ENCODE assay signal across 9 cellular contexts in the genomic region with DNA sequence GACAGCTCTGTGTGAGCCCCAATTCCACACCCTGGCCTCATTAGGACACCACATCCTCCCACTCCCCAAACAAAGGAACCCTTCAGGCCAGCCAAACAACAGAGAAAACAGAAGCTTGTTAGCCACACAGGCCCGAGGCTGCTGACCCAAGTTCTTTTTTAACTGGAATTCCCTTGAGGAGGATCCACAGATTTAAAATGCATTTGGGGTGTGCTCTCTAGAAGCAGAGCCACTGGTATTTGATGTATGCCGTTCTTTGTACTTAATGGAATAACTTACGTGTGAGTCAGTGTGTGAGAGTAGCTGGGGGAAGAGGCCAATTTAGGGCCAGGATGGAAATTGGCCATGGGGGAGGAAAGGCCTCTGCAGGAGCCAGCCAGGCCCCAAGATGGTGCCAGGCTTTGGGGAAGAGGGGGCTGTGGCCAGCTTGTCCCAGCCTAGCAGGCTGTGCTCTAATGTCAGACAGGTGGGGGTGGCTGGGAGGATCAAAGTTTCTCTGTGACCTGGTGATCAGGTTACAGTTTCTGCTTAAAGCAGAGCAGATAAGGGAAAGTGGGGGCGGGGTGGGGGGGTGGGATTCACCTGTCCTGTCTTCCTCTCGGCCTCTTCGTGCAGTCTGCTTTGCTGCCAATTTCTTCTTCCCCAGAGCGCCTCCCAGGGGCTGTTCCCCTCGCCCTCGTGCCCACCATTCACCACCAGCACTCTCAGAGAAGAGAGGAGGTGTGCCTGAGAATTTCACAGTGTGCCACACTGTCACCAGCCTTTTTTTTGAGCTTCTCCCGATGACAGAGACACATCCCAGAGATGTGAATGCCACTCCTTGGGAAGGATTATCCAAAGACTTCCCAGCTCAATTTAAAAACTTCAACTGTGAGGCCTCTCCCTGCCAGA. TPM values are rescaled to one million over a fixed set of nuclear protein-coding genes. Genes with fewer than 3 reads are reported as not detected.
DNase-seq lines count a peak whose midpoint lies in the region; ATAC-seq and TF ChIP-seq lines count a peak whose summit lies in the region.
"Had no signal": no experiment of that assay in that cellular context is flagged by ENCODE, and none has a peak within 500 bp of the region (broad histone marks: within the 10 kb centered on the region; RNA-seq: fewer than 3 reads in every experiment).

No MANE protein-coding gene starts in this region.

- intact Hi-C loops in ascending aorta (cut with DNase I) = no loop called here
- intact Hi-C loops in gastrocnemius medialis (cut with DNase I; ENCODE audit: low total_unique reads) = loop anchor here (2.0 kb wide), 2 partner anchors 51 to 111 kb away; partner anchors contain the start of genes DRC3 and TOM1L2

- peak; percentile 28 for DNase-seq in NCI-H82 (lab: John Stamatoyannopoulos, UW)
- no peak for DNase-seq in NCI-H82 treated with DMSO at 0.1 percent for 48 hours (lab: John Stamatoyannopoulos, UW; ENCODE audit: unreplicated experiment)
- DNase-seq in ascending aorta (ENCODE audit: low spot score in 2 of 2) = no peak
- peak in 28 of 51 donors; percentile 18 to 81 (median 57) for DNase-seq in hypothalamus (lab: John Stamatoyannopoulos, UW)
- peak in 1 of 2 donors; percentile 42 for DNase-seq in gastrocnemius medialis
- DNase-seq in activated CD4-positive, alpha-beta T cell treated with anti-CD3 and anti-CD28 coated beads, Interleukin-2, amount 50 U/mL, for 48 hours = no peak
- no peak for DNase-seq in germinal center (ENCODE audit: low spot score)
- DNase-seq: DND-41 had no signal

- H3K4me1 ChIP-seq in ascending aorta (peaks cover 3 to 16% of the 10 kb centered on the region in 2 donors), gastrocnemius medialis (peaks cover 52 to 54% of the 10 kb centered on the region in 2 donors)

- H3K4me3 ChIP-seq in ascending aorta (no peak overlapping the region), gastrocnemius medialis (no peak overlapping the region)

- in situ Hi-C loops in gastrocnemius medialis (cut with MboI; ENCODE audit: low sequenced_read_pairs in 4 of 4) = loop anchor here in 1 of 4 donors (10.0 kb wide), 1 partner anchor 63 kb away; no protein-coding TSS in a partner anchor

- TF ChIP-seq POLR2A in gastrocnemius medialis (IDR thresholded peaks at IDR 0.05) = no peak

- no peaks in the 10 kb centered on the region for H3K9me3 ChIP-seq in ascending aorta
- H3K9me3 ChIP-seq in gastrocnemius medialis = no peaks in the 10 kb centered on the region

- no peak for ATAC-seq in gastrocnemius medialis
- ATAC-seq in HG03354 (IDR thresholded peaks at IDR 0.05; ENCODE audit: poor library complexity, severe bottlenecking, unreplicated experiment) = no peak

- peak overlapping the region; percentile 34 to 46 for H3K27ac ChIP-seq in ascending aorta
- H3K27ac ChIP-seq in gastrocnemius medialis = peak overlapping the region; percentile 57 to 77 (median 66)

- H3K36me3 ChIP-seq in ascending aorta (no peaks in the 10 kb centered on the region), gastrocnemius medialis (no peaks in the 10 kb centered on the region)

- H3K27me3 ChIP-seq in ascending aorta (no peaks in the 10 kb centered on the region), gastrocnemius medialis (no peaks in the 10 kb centered on the region)

- no peak for TF ChIP-seq CTCF in ascending aorta (IDR thresholded peaks at IDR 0.05)
- TF ChIP-seq CTCF in gastrocnemius medialis (IDR thresholded peaks at IDR 0.05 in 4 of 5, conservative IDR thresholded peaks at IDR 0.05 in 1 of 5) = no peak

RNA-seq across cellular contexts. Expression of gene TOM1L2, which starts 50.8 kb away (rescaled TPM):
- 39.0 TPM for total RNA-seq in ascending aorta
- total RNA-seq in gastrocnemius medialis = 10 to 100 TPM; 55.7 to 97.1 (median 73.3) TPM

RNA-seq across cellular contexts. Expression of gene DRC3, which starts 51.2 kb away (rescaled TPM):
- 7.2 TPM for total RNA-seq in ascending aorta
- under 1 TPM; 0.05 to 0.81 (median 0.28) TPM for total RNA-seq in gastrocnemius medialis

Comparison
In these comparisons a context has a peak if more than half of its experiments do, and no peak if none do; other contexts are left out.
1. DNase-seq: peak in NCI-H82 (single experiment) and hypothalamus (28 of 51); none in NCI-H82 treated with DMSO at 0.1 percent for 48 hours (single experiment), ascending aorta (0 of 2), activated CD4-positive, alpha-beta T cell treated with anti-CD3 and anti-CD28 coated beads, Interleukin-2, amount 50 U/mL, for 48 hours (0 of 2) and germinal center (single experiment).